ENCODE assay signal across 18 cellular contexts in the genomic region with DNA sequence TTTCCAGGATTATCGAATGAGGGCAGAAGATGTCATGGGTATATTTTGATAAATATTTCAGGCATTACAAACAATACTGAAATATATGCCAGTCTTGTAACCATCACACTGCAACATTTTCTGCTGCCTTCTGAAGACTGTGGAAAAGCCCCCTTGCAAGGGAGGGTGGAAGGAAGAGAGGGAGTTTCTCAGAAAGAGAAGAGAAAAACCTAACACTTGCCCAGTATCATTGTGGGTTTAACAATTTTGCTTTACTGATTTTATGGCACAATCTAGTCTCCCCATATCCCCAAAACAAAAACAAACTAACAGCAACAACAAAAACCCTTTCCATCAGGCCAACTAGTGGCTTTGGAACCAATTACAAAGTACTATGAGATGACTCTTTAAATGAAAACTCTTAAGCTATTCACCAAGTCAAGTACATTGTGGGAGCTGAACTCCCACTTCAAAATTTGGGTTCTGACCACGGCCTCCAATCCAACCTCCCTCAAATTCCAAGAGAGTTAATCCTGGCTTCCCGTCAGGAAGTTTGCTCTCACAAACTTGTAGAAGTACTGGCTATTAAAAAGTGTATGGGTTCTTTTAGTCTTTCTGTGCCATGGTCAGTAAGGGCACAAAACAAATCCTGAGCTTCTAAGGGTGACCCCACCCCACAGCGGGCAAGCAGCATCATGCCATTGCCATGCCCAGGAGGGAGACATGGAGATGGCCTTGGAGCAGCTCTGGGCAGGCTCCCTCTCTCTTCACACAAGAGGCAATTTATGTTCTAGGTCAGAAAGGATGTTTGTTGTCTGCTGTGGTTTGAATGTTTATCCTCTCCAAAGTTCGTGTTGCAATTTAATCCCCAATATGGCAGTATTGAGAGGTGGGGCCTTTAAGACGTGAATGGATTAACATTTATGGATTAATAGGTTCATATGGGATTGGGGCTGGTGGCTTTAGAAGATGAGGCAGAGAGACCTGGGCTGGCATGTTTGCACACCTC.
DNase-seq lines count a peak whose midpoint lies in the region; ATAC-seq and TF ChIP-seq lines count a peak whose summit lies in the region.
"Had no signal": no experiment of that assay in that cellular context is flagged by ENCODE, and none has a peak within 500 bp of the region (broad histone marks: within the 10 kb centered on the region; RNA-seq: fewer than 3 reads in every experiment).

No MANE protein-coding gene starts in this region.

- no peak for TF ChIP-seq POLR2A in suprapubic skin (IDR thresholded peaks at IDR 0.05)

- H3K27ac ChIP-seq in GM23248 (peak overlapping the region; percentile 59), ascending aorta (peak overlapping the region; percentile 49 to 58), muscle layer of duodenum (ENCODE audit: low read length) (peak overlapping the region; percentile 35), suprapubic skin (peak overlapping the region; percentile 1)
- H3K27ac ChIP-seq: brain microvascular endothelial cell, parathyroid adenoma had no signal

- H3K4me3 ChIP-seq in GM23248 (no peak overlapping the region), ascending aorta (no peak overlapping the region), muscle layer of duodenum (ENCODE audit: low read depth in 1 of 2, low read length in 2 of 2) (no peak overlapping the region), suprapubic skin (no peak overlapping the region)

- in situ Hi-C loops in GM23248 (cut with MboI) = no loop called here

- H3K4me1 ChIP-seq in GM23248 (ENCODE audit: insufficient read depth) (peaks cover 32% of the 10 kb centered on the region), ascending aorta (peaks cover 0 to 25% of the 10 kb centered on the region in 2 donors), muscle layer of duodenum (ENCODE audit: control insufficient read depth in 1 of 2, insufficient read depth in 2 of 2, low read length in 2 of 2) (peaks cover 0 to 7% of the 10 kb centered on the region in 2 donors), suprapubic skin (peaks cover 38% of the 10 kb centered on the region)
- H3K4me1 ChIP-seq: parathyroid adenoma had no signal

- H4K20me1 ChIP-seq in GM23248 (ENCODE audit: insufficient read depth) = no peaks in the 10 kb centered on the region

- H3K9ac ChIP-seq in GM23248 = 0 out of 2 replicates have a peak overlapping the region, but pooled peaks have one; percentile 16
- H3K9ac ChIP-seq: parathyroid adenoma had no signal

- H3K36me3 ChIP-seq in GM23248 (ENCODE audit: low read depth) = no peaks in the 10 kb centered on the region
- no peaks in the 10 kb centered on the region for H3K36me3 ChIP-seq in ascending aorta
- H3K36me3 ChIP-seq in muscle layer of duodenum (ENCODE audit: control insufficient read depth in 1 of 2, insufficient read depth in 2 of 2, low read length in 2 of 2) = peaks cover 0 to 4% of the 10 kb centered on the region in 2 donors
- H3K36me3 ChIP-seq in suprapubic skin = no peaks in the 10 kb centered on the region
- H3K36me3 ChIP-seq: brain microvascular endothelial cell had no signal

- peak overlapping the region; percentile 45 for H3K4me2 ChIP-seq in GM23248 (ENCODE audit: unreplicated experiment)

- intact Hi-C loops in ascending aorta (cut with DNase I) = loop anchor here (5.0 to 10.0 kb wide), 2 partner anchors 339 to 422 kb away; a partner anchor contains a TSS

- no peaks in the 10 kb centered on the region for H3K9me2 ChIP-seq in GM23248 (ENCODE audit: insufficient read depth)

- no peaks in the 10 kb centered on the region for H3K9me3 ChIP-seq in GM23248 (ENCODE audit: low read depth)
- no peaks in the 10 kb centered on the region for H3K9me3 ChIP-seq in ascending aorta
- H3K9me3 ChIP-seq in muscle layer of duodenum (ENCODE audit: control insufficient read depth in 1 of 2, low read length in 2 of 2) = no peaks in the 10 kb centered on the region
- H3K9me3 ChIP-seq in suprapubic skin = no peaks in the 10 kb centered on the region

- H3F3A ChIP-seq in GM23248 (ENCODE audit: insufficient read depth) = peaks cover 9% of the 10 kb centered on the region; the same call in 1 of the 2 replicates

- no peak for ATAC-seq in GM21576 (IDR thresholded peaks at IDR 0.05; ENCODE audit: unreplicated experiment)
- ATAC-seq: Right ventricle myocardium inferior, T-helper 17 cell had no signal

- no peaks in the 10 kb centered on the region for H3K27me3 ChIP-seq in GM23248 (replicated peaks; ENCODE audit: insufficient read depth)
- H3K27me3 ChIP-seq in ascending aorta = no peaks in the 10 kb centered on the region
- no peaks in the 10 kb centered on the region for H3K27me3 ChIP-seq in muscle layer of duodenum (ENCODE audit: low read depth, low read length)
- H3K27me3 ChIP-seq in suprapubic skin = no peaks in the 10 kb centered on the region
- H3K27me3 ChIP-seq: brain microvascular endothelial cell had no signal

- DNase-seq in GM23248 = no peak
- DNase-seq in ascending aorta (ENCODE audit: low spot score in 2 of 2) = no peak
- no peak for DNase-seq in suprapubic skin (ENCODE audit: low spot score in 2 of 2)
- no peak for DNase-seq in NOMO-1 (lab: John Stamatoyannopoulos, UW; ENCODE audit: unreplicated experiment in 2 of 2)
- no peak for DNase-seq in HuH-7.5 (ENCODE audit: low spot score)
- no peak for DNase-seq in NCI-H524 treated with DMSO at 0.1 percent for 48 hours (lab: John Stamatoyannopoulos, UW)
- DNase-seq: activated CD4-positive, CD25-positive, alpha-beta regulatory T cell treated with anti-CD3 and anti-CD28 coated beads, Interleukin-2, amount 50 U/mL, for 72 hours; activated CD8-positive, alpha-beta memory T cell treated with anti-CD3 and anti-CD28 coated beads, Interleukin-2, amount 50 U/mL, for 4 hours; activated naive CD4-positive, alpha-beta T cell treated with anti-CD3 and anti-CD28 coated beads for 36 hours; NCI-H187 treated with DMSO at 0.1 percent for 48 hours; NCI-H748 treated with DMSO at 0.1 percent for 48 hours; substantia nigra; T-helper 17 cell had no signal

- TF ChIP-seq CTCF in ascending aorta (IDR thresholded peaks at IDR 0.05) (no peak), suprapubic skin (IDR thresholded peaks at IDR 0.05) (no peak)

- no peak for TF ChIP-seq EP300 in suprapubic skin (IDR thresholded peaks at IDR 0.05)

- peaks cover 79% of the 10 kb centered on the region for H3K79me2 ChIP-seq in GM23248 (ENCODE audit: insufficient read depth)
- H3K79me2 ChIP-seq: parathyroid adenoma had no signal

- H2AFZ ChIP-seq in GM23248 = no peak overlapping the region
- H2AFZ ChIP-seq: parathyroid adenoma had no signal

- 63 to 65% methylated on average over 6 of the region's 6 CpGs for WGBS in GM23248 (ENCODE audit: low coverage in 1 of 2, low lambda C conversion rate in 2 of 2, missing lambda C conversion rate in 2 of 2), 2 experiments
- WGBS in suprapubic skin = 76% methylated on average over 6 of the region's 6 CpGs

Comparison
In these comparisons a context has a peak if more than half of its experiments do, and no peak if none do; other contexts are left out.
1. H3K27ac ChIP-seq: peak in every context shown above with its lines; median percentile 59 in GM23248; 54 in ascending aorta; 35 in muscle layer of duodenum; 1 in suprapubic skin.